Comparison of ENCODE assay signal across 30 cellular contexts in the genomic region with DNA sequence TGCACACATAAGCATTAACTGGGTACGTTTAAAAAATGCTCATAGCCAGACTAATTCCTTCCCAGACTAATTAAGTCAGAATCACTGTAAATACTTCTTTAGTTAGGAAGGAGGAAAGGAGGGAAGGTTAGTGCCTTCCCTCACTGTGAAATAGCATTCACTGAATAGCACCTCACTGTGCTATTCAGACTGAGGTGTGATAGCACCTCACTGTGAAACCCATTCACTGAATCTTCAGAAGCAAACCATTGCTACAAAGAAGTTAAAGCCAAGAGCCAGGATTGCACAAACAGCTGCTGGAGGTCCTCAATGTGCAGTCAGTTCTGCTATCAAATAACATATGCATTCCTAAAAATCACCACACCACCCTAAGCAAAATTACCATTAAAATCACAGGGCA. TPM values are rescaled to one million over a fixed set of nuclear protein-coding genes. Genes with fewer than 3 reads are reported as not detected.
"Had no signal": no experiment of that assay in that cellular context is flagged by ENCODE, and none has a peak within 500 bp of the region (broad histone marks: within the 10 kb centered on the region; RNA-seq: fewer than 3 reads in every experiment).

No MANE protein-coding gene starts in this region.

- H3K27me3 ChIP-seq: esophagus squamous epithelium, left lung, ovary, sigmoid colon, testis, tibial artery had no signal

- H3K27ac Mint-ChIP-seq: naive thymus-derived CD4-positive, alpha-beta T cell; nephron; stimulated activated memory B cell treated with anti-CD40 and anti-IgM and Interleukin-4, amounts not matched to agents 10 μg/mL and 1 μg/mL and 100 μg/mL, for 72 hours; type B pancreatic cell had no signal

- H3K36me3 Mint-ChIP-seq: naive thymus-derived CD4-positive, alpha-beta T cell; stimulated activated memory B cell treated with anti-CD40 and anti-IgM and Interleukin-4, amounts not matched to agents 10 μg/mL and 1 μg/mL and 100 μg/mL, for 72 hours; type B pancreatic cell had no signal

- H3K9me3 Mint-ChIP-seq: nephron, type B pancreatic cell had no signal

- H3K4me3 Mint-ChIP-seq: naive thymus-derived CD4-positive, alpha-beta T cell; nephron; stimulated activated memory B cell treated with anti-CD40 and anti-IgM and Interleukin-4, amounts not matched to agents 10 μg/mL and 1 μg/mL and 100 μg/mL, for 72 hours; type B pancreatic cell had no signal

- H3K9me3 ChIP-seq: esophagus squamous epithelium, ovary, psoas muscle, sigmoid colon, testis, tibial artery had no signal

- H3K4me1 Mint-ChIP-seq: naive thymus-derived CD4-positive, alpha-beta T cell; stimulated activated memory B cell treated with anti-CD40 and anti-IgM and Interleukin-4, amounts not matched to agents 10 μg/mL and 1 μg/mL and 100 μg/mL, for 72 hours had no signal

- ATAC-seq: heart right ventricle; left cardiac atrium; left lung; naive thymus-derived CD4-positive, alpha-beta T cell; psoas muscle; right cardiac atrium; stimulated activated memory B cell treated with anti-CD40 and anti-IgM and Interleukin-4, amounts not matched to agents 10 μg/mL and 1 μg/mL and 100 μg/mL, for 72 hours; stimulated activated naive CD8-positive, alpha-beta T cell treated with anti-CD3 and anti-CD28 coated beads, Interleukin-15, Interleukin-2, amounts not matched to agents 100 U/mL and 50 U/mL, for 24 hours had no signal

- H3K4me3 ChIP-seq: coronary artery, esophagus squamous epithelium, heart right ventricle, left lung, ovary, psoas muscle, sigmoid colon, skin epidermis, spleen, testis, tibial artery had no signal

- H3K27ac ChIP-seq: coronary artery, esophagus squamous epithelium, heart right ventricle, left lung, ovary, psoas muscle, sigmoid colon, skin epidermis, spleen, testis, tibial artery had no signal

- H3K36me3 ChIP-seq: esophagus squamous epithelium, heart right ventricle, left lung, ovary, sigmoid colon, spleen, tibial artery had no signal

- DNase-seq: dermis blood vessel endothelial cell; effector memory CD4-positive, alpha-beta T cell; erythroblast; esophagus squamous epithelium; foreskin melanocyte; glutamatergic neuron; heart right ventricle; hippocampal formation; left cardiac atrium; left lung; mesenchymal stem cell; midbrain; naive thymus-derived CD4-positive, alpha-beta T cell; occipital lobe; ovary; posterior cingulate gyrus; psoas muscle; right cardiac atrium; sigmoid colon; spleen; stimulated activated CD4-positive, alpha-beta T cell treated with anti-CD3 and anti-CD28 coated beads, Interleukin-4, amount 100 ng/mL, for 4 hours; stimulated activated naive CD8-positive, alpha-beta T cell treated with anti-CD3 and anti-CD28 coated beads, Interleukin-15, Interleukin-2, amounts not matched to agents 100 U/mL and 50 U/mL, for 24 hours; substantia nigra; testis; tibial artery had no signal

- H3K4me1 ChIP-seq: esophagus squamous epithelium, heart right ventricle, left lung, psoas muscle, sigmoid colon, spleen, testis had no signal

RNA-seq across cellular contexts. Expression of a gene that starts 58.7 kb away (rescaled TPM):
- total RNA-seq: dermis blood vessel endothelial cell had no signal
- polyA plus RNA-seq: naive thymus-derived CD4-positive, alpha-beta T cell had no signal
